In the genomic region with DNA sequence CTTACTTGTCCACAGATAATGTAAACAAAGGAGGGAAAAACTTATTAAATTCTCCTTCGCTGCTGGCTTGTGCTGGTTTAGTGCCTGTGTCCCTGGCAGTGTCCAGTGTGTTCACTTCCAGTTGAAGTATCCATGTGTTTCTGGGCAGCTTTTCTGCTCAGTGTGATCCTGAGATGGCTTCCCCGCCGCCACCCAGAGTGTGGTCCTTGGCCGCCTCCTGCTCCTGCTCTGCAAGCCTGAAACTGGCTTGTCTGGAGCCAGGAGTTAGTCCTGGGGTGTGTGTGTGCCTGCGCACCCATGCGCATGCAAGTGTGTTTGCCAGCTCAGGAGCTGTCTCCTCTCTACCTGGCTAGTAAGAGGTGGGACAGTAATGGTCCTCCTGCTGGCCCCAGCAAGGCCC, we compare ENCODE assay signal across 13 cellular contexts. TPM values are rescaled to one million over a fixed set of nuclear protein-coding genes. Genes with fewer than 3 reads are reported as not detected.
DNase-seq lines count a peak whose midpoint lies in the region; ATAC-seq and TF ChIP-seq lines count a peak whose summit lies in the region.
"Had no signal": no experiment of that assay in that cellular context is flagged by ENCODE, and none has a peak within 500 bp of the region (broad histone marks: within the 10 kb centered on the region; RNA-seq: fewer than 3 reads in every experiment).

No MANE protein-coding gene starts in this region.

- peaks cover 12% of the 10 kb centered on the region; the same call in 1 of the 2 replicates for H3K9me1 ChIP-seq in IMR-90 (ENCODE audit: insufficient read depth, low read length)

- H3K18ac ChIP-seq in IMR-90 (ENCODE audit: low read depth, low read length) (no peak overlapping the region), mesenchymal stem cell (ENCODE audit: low read depth in 1 of 2, low read length in 2 of 2) (peak overlapping the region in 1 of 2 experiments; percentile 58)

- H4K8ac ChIP-seq in IMR-90 (ENCODE audit: low read depth in 2 of 2, low read length in 2 of 2) (no peak overlapping the region), mesenchymal stem cell (ENCODE audit: low read length) (peak overlapping the region; percentile 66)

- H3K9ac ChIP-seq in IMR-90 (ENCODE audit: low read depth, low read length) (no peak overlapping the region), mesenchymal stem cell (ENCODE audit: low read length) (no peak overlapping the region)

- no peak overlapping the region for H2BK5ac ChIP-seq in IMR-90 (ENCODE audit: low read depth, low read length, poor library complexity, severe bottlenecking)
- H2BK5ac ChIP-seq in mesenchymal stem cell (ENCODE audit: low read depth, low read length, poor library complexity, severe bottlenecking): no peak overlapping the region

- H4K20me1 ChIP-seq in IMR-90 (ENCODE audit: insufficient read depth, low read length) (no peaks in the 10 kb centered on the region), osteoblast (ENCODE audit: insufficient read depth, low read length) (no peaks in the 10 kb centered on the region)

- no peak overlapping the region for H2BK12ac ChIP-seq in mesenchymal stem cell (ENCODE audit: low read length in 2 of 2)

- no peak overlapping the region for H2AK9ac ChIP-seq in IMR-90 (replicated peaks; ENCODE audit: low read depth, low read length, poor library complexity)

- H3K4me1 ChIP-seq in IMR-90 (ENCODE audit: control insufficient read depth, insufficient read depth, low read length) (peaks cover 2% of the 10 kb centered on the region; the same call in 1 of the 2 replicates), mesenchymal stem cell (ENCODE audit: control insufficient read depth, insufficient read depth, low read depth, low read length) (peaks cover 2% of the 10 kb centered on the region), osteoblast (ENCODE audit: insufficient read depth, low read length) (no peaks in the 10 kb centered on the region)
- H3K4me1 ChIP-seq: A549, BE2C had no signal

- no peak for TF ChIP-seq CTCF in IMR-90 (conservative IDR thresholded peaks at IDR 0.05; ENCODE audit: low read depth, low read length)
- no peak for TF ChIP-seq CTCF in VCaP (conservative IDR thresholded peaks at IDR 0.05)
- no peak for TF ChIP-seq CTCF in osteoblast (IDR thresholded peaks at IDR 0.05; ENCODE audit: extremely low read depth, low read depth, low read length)

- H3K36me3 ChIP-seq in IMR-90 (ENCODE audit: control insufficient read depth, insufficient read depth, low read length): peaks cover 22% of the 10 kb centered on the region
- peaks cover 20 to 66% of the 10 kb centered on the region in 2 experiments for H3K36me3 ChIP-seq in mesenchymal stem cell (ENCODE audit: control insufficient read depth in 1 of 2, insufficient read depth in 2 of 2, low read depth in 1 of 2, low read length in 2 of 2)
- H3K36me3 ChIP-seq in osteoblast (ENCODE audit: insufficient read depth, low read length): peaks cover 20% of the 10 kb centered on the region
- H3K36me3 ChIP-seq: BE2C had no signal

- in situ Hi-C loops in IMR-90 (cut with MboI; ENCODE audit: low sequenced_read_pairs): no loop called here

- CTCF ChIA-PET in IMR-90 (lab: Yijun Ruan, JAX): no interaction called here

- H3K4me3 ChIP-seq in IMR-90 (ENCODE audit: insufficient read depth, low read depth, low read length) (no peak overlapping the region), mesenchymal stem cell (ENCODE audit: insufficient read depth in 1 of 2, low read depth in 1 of 2, low read length in 2 of 2) (no peak overlapping the region), osteoblast (ENCODE audit: insufficient read depth, low read length) (no peak overlapping the region)
- H3K4me3 ChIP-seq: A549, GM23338 had no signal

- H2BK120ac ChIP-seq in IMR-90 (ENCODE audit: low read depth, low read length) (no peak overlapping the region), mesenchymal stem cell (ENCODE audit: low read depth, low read length) (no peak overlapping the region)

- intact Hi-C loops in IMR-90 (cut with micrococcal nuclease): no loop called here

- POLR2A ChIA-PET in IMR-90 (lab: Charles Lee; ENCODE audit: unreplicated experiment): no interaction called here

- no peak overlapping the region for H3K27ac ChIP-seq in IMR-90 (ENCODE audit: insufficient read depth, low read length)
- peak overlapping the region; percentile 52 for H3K27ac ChIP-seq in VCaP
- no peak overlapping the region for H3K27ac ChIP-seq in mesenchymal stem cell (ENCODE audit: low read length, poor library complexity, severe bottlenecking)
- H3K27ac ChIP-seq in substantia nigra (ENCODE audit: low read depth, low read length, poor library complexity, severe bottlenecking): peak overlapping the region; percentile 3
- H3K27ac ChIP-seq in osteoblast (ENCODE audit: low read depth, low read length): no peak overlapping the region
- H3K27ac ChIP-seq: A549, C4-2B had no signal

- H3K79me1 ChIP-seq in IMR-90 (ENCODE audit: low read depth in 1 of 2, low read length in 2 of 2) (peaks cover 17 to 32% of the 10 kb centered on the region in 2 experiments; a peak in 3 of 4 replicates), mesenchymal stem cell (replicated peaks; ENCODE audit: low read length, poor library complexity, severe bottlenecking) (peaks cover 14% of the 10 kb centered on the region)

- H3K14ac ChIP-seq in IMR-90 (replicated peaks; ENCODE audit: low read depth, low read length) (no peak overlapping the region), mesenchymal stem cell (ENCODE audit: low read length in 2 of 2) (peak overlapping the region in 1 of 2 experiments; percentile 65)

- H2AK5ac ChIP-seq in IMR-90 (ENCODE audit: low read depth, low read length) (no peak overlapping the region), mesenchymal stem cell (ENCODE audit: low read length, severe bottlenecking) (no peak overlapping the region)

- no peak overlapping the region for H2BK20ac ChIP-seq in IMR-90 (ENCODE audit: low read depth, low read length)

- dilution Hi-C loops in IMR-90 (cut with HindIII; ENCODE audit: low sequenced_read_pairs, unreplicated experiment): no loop called here

- TF ChIP-seq RAD21 in IMR-90 (IDR thresholded peaks at IDR 0.05; ENCODE audit: low read length): no peak

- H3K4ac ChIP-seq in IMR-90 (ENCODE audit: low read depth, low read length) (no peak overlapping the region), mesenchymal stem cell (ENCODE audit: low read depth in 1 of 2, low read length in 2 of 2) (no peak overlapping the region)

- H3K9me3 ChIP-seq in IMR-90 (ENCODE audit: control insufficient read depth, insufficient read depth, low read length) (no peaks in the 10 kb centered on the region), mesenchymal stem cell (ENCODE audit: control insufficient read depth, low read length) (no peaks in the 10 kb centered on the region), osteoblast (ENCODE audit: low read depth, low read length) (no peaks in the 10 kb centered on the region)
- H3K9me3 ChIP-seq: A549, BE2C had no signal

- DNase-seq in IMR-90: no peak
- no peak for DNase-seq in mesenchymal stem cell
- DNase-seq in substantia nigra (lab: John Stamatoyannopoulos, UW): peak in 14 of 49 donors; percentile 10 to 42 (median 18)
- no peak for DNase-seq in osteoblast (ENCODE audit: insufficient read length, low spot score, missing footprints)
- no peak for DNase-seq in NCI-H2227 (lab: John Stamatoyannopoulos, UW; ENCODE audit: unreplicated experiment)
- DNase-seq: BE2C; CD4-positive, alpha-beta memory T cell; DMS79; H7 had no signal

- peaks cover 5% of the 10 kb centered on the region for H3K79me2 ChIP-seq in osteoblast (ENCODE audit: insufficient read depth, low read length)

- H3K27me3 ChIP-seq in IMR-90 (ENCODE audit: control insufficient read depth, insufficient read depth, low read length) (no peaks in the 10 kb centered on the region), mesenchymal stem cell (ENCODE audit: control insufficient read depth in 1 of 2, insufficient read depth in 1 of 2, low read length in 2 of 2) (no peaks in the 10 kb centered on the region), osteoblast (ENCODE audit: insufficient read depth, low read length) (no peaks in the 10 kb centered on the region)
- H3K27me3 ChIP-seq: BE2C had no signal

- H3K56ac ChIP-seq in IMR-90 (ENCODE audit: extremely low read depth, insufficient read depth, low read length): no peak overlapping the region

- no peak overlapping the region for H3K23ac ChIP-seq in IMR-90 (ENCODE audit: low read depth, low read length)
- H3K23ac ChIP-seq in mesenchymal stem cell (ENCODE audit: low read length in 2 of 2): no peak overlapping the region

- H4K91ac ChIP-seq in IMR-90 (ENCODE audit: insufficient read depth, low read depth, low read length) (no peak overlapping the region), mesenchymal stem cell (ENCODE audit: low read length) (peak overlapping the region; percentile 72)

- peak overlapping the region; percentile 47 for H2AFZ ChIP-seq in IMR-90 (replicated peaks; ENCODE audit: low read length, poor library complexity)
- H2AFZ ChIP-seq in mesenchymal stem cell (ENCODE audit: low read depth, low read length): no peak overlapping the region
- H2AFZ ChIP-seq in osteoblast (ENCODE audit: low read length): no peak overlapping the region
- H2AFZ ChIP-seq: GM23338 had no signal

- no peak overlapping the region for H4K5ac ChIP-seq in IMR-90 (ENCODE audit: low read depth, low read length)

- H2BK15ac ChIP-seq in IMR-90 (ENCODE audit: low read depth, low read length) (no peak overlapping the region), mesenchymal stem cell (ENCODE audit: low read depth, poor library complexity, severe bottlenecking) (no peak overlapping the region)

- no peak for TF ChIP-seq POLR2A in IMR-90 (IDR thresholded peaks at IDR 0.05; ENCODE audit: low read depth, low read length)

- H3K4me2 ChIP-seq in IMR-90 (ENCODE audit: low read depth, low read length) (no peak overlapping the region), mesenchymal stem cell (ENCODE audit: low read length, poor library complexity, severe bottlenecking) (no peak overlapping the region), osteoblast (ENCODE audit: insufficient read depth, low read length) (no peak overlapping the region)
- H3K4me2 ChIP-seq: A549, GM23338 had no signal

- no peak for ATAC-seq in IMR-90 (ENCODE audit: low read depth)
- ATAC-seq: A549, GM23338 had no signal

- no TSS peak for BruUV-seq in IMR-90 (replicated peaks; lab: Mats Ljungman, UMichigan)

- no CpG with 5 or more reads among the region's 6 CpGs for WGBS in IMR-90 (ENCODE audit: extremely low coverage in 2 of 2, insufficient read length in 1 of 2), 2 experiments
- WGBS in mesenchymal stem cell: 100% methylated on average over 6 of the region's 6 CpGs

TF ChIP-seq in IMR-90, 13 proteins besides CTCF, POLR2A, EP300 and RAD21 (continues in another document):
- TF ChIP-seq CHD1 (IDR thresholded peaks at IDR 0.05; ENCODE audit: low read depth, low read length): no peak

RNA-seq across cellular contexts. Expression of a gene that starts 7.2 kb away (rescaled TPM):
- total RNA-seq in IMR-90 (2012; rRNA removed): 44.6 and 44.7 TPM in 2 replicates
- 21.2 and 22.7 TPM in 2 replicates for polyA plus RNA-seq in IMR-90 (2012; rRNA removed)
- 10.2 and 20.0 TPM in 2 replicates for polyA plus RNA-seq in IMR-90 (2012; cell fraction: cytosol; rRNA removed)
- polyA plus RNA-seq in IMR-90 (2012; cell fraction: nucleus; rRNA removed; ENCODE audit: low replicate concordance): 22.0 and 45.5 TPM in 2 replicates
- polyA plus RNA-seq in mesenchymal stem cell (2013, experiment 1 of 2): 12.2 TPM
- 11.2 TPM for polyA plus RNA-seq in mesenchymal stem cell (2013, experiment 2 of 2)
- 17.4 and 18.9 TPM in 2 replicates for total RNA-seq in osteoblast

Comparison
In these comparisons a context has a peak if more than half of its experiments do, and no peak if none do; other contexts are left out.
1. H3K27ac ChIP-seq: peak in VCaP (single experiment) and substantia nigra (single experiment); none in IMR-90 (single experiment), mesenchymal stem cell (single experiment) and osteoblast (single experiment).